ENCODE assay signal across 7 cellular contexts in genomic region chrX:102067966-102068723, GRCh38. TPM values are rescaled to one million over a fixed set of nuclear protein-coding genes. Genes with fewer than 3 reads are reported as not detected.
DNase-seq lines count a peak whose midpoint lies in the region; ATAC-seq and TF ChIP-seq lines count a peak whose summit lies in the region.

No MANE protein-coding gene starts in this region.

- intact Hi-C loops in activated CD4-positive, alpha-beta T cell treated with anti-CD3 and anti-CD28 coated beads, Interleukin-2, amount 10 ng/mL, durations not matched to agents 24 days and 14 days (cut with micrococcal nuclease), result loop anchor here (5.0 kb wide), 1 partner anchor 794 kb away; no protein-coding TSS in a partner anchor
- intact Hi-C loops in vagina (cut with DNase I), result no loop called here
- intact Hi-C loops in left colon (cut with DNase I, micrococcal nuclease), result no loop called here

- no peak for TF ChIP-seq POLR2A in vagina (IDR thresholded peaks at IDR 0.05)

- no peaks in the 10 kb centered on the region; the same call in 1 of the 2 replicates for H3K9me3 Mint-ChIP-seq in HFFc6
- no peaks in the 10 kb centered on the region for H3K9me3 Mint-ChIP-seq in activated CD4-positive, alpha-beta T cell treated with anti-CD3 and anti-CD28 coated beads, Interleukin-2, amount 10 ng/mL, durations not matched to agents 24 days and 14 days
- H3K9me3 Mint-ChIP-seq in immature natural killer cell, result no peaks in the 10 kb centered on the region

- H3K36me3 Mint-ChIP-seq in HFFc6 (ENCODE audit: low read depth), result no peaks in the 10 kb centered on the region
- no peaks in the 10 kb centered on the region for H3K36me3 Mint-ChIP-seq in activated CD4-positive, alpha-beta T cell treated with anti-CD3 and anti-CD28 coated beads, Interleukin-2, amount 10 ng/mL, durations not matched to agents 24 days and 14 days (ENCODE audit: low read depth)
- no peaks in the 10 kb centered on the region for H3K36me3 Mint-ChIP-seq in immature natural killer cell

- H3K27me3 ChIP-seq in vagina, result no peaks in the 10 kb centered on the region

- no peak overlapping the region for H3K27ac ChIP-seq in vagina

- peak; percentile 69 for TF ChIP-seq CTCF in HFFc6 (IDR thresholded peaks at IDR 0.05)
- TF ChIP-seq CTCF in vagina (IDR thresholded peaks at IDR 0.05), result peak in 2 of 3 experiments; percentile 35 to 42

- H3K4me3 Mint-ChIP-seq in HFFc6, result no peak overlapping the region
- H3K4me3 Mint-ChIP-seq in activated CD4-positive, alpha-beta T cell treated with anti-CD3 and anti-CD28 coated beads, Interleukin-2, amount 10 ng/mL, durations not matched to agents 24 days and 14 days, result no peak overlapping the region
- H3K4me3 Mint-ChIP-seq in immature natural killer cell, result no peak overlapping the region

- H3K27ac Mint-ChIP-seq in HFFc6 (no peak overlapping the region), immature natural killer cell (no peak overlapping the region)
- no peak overlapping the region for H3K27ac Mint-ChIP-seq in activated CD4-positive, alpha-beta T cell treated with anti-CD3 and anti-CD28 coated beads, Interleukin-2, amount 10 ng/mL, durations not matched to agents 24 days and 14 days

- H3K9me3 ChIP-seq in vagina, result no peaks in the 10 kb centered on the region

- DNase-seq in EH (ENCODE audit: low read depth) (peak; percentile 29), HFFc6 (peak; percentile 19), immature natural killer cell (peak in 2 of 3 donors; percentile 6 to 9), vagina (ENCODE audit: extremely low spot score in 2 of 2) (no peak), left colon (no peak)
- DNase-seq in activated CD4-positive, alpha-beta T cell treated with anti-CD3 and anti-CD28 coated beads, Interleukin-2, amount 10 ng/mL, durations not matched to agents 24 days and 14 days, result peak; percentile 54

- no peaks in the 10 kb centered on the region for H3K27me3 Mint-ChIP-seq in HFFc6 (ENCODE audit: insufficient read depth)
- no peaks in the 10 kb centered on the region for H3K27me3 Mint-ChIP-seq in activated CD4-positive, alpha-beta T cell treated with anti-CD3 and anti-CD28 coated beads, Interleukin-2, amount 10 ng/mL, durations not matched to agents 24 days and 14 days
- H3K27me3 Mint-ChIP-seq in immature natural killer cell (ENCODE audit: low read depth in 3 of 3), result peaks cover 0 to 5% (median 2%) of the 10 kb centered on the region in 3 donors

- H3K4me1 Mint-ChIP-seq in HFFc6 (ENCODE audit: low read depth) (peaks cover 4% of the 10 kb centered on the region; the same call in 1 of the 2 replicates), immature natural killer cell (no peaks in the 10 kb centered on the region)
- H3K4me1 Mint-ChIP-seq in activated CD4-positive, alpha-beta T cell treated with anti-CD3 and anti-CD28 coated beads, Interleukin-2, amount 10 ng/mL, durations not matched to agents 24 days and 14 days, result no peaks in the 10 kb centered on the region

- H3K36me3 ChIP-seq in vagina, result no peaks in the 10 kb centered on the region

- ATAC-seq in GM21526 (IDR thresholded peaks at IDR 0.05; ENCODE audit: low FRiP score, unreplicated experiment) (no peak), left colon (no peak)

- H3K4me3 ChIP-seq in vagina, result no peak overlapping the region

- no peaks in the 10 kb centered on the region for H3K4me1 ChIP-seq in vagina

RNA-seq across cellular contexts. Expression of gene TCEAL2, which starts 57.3 kb away (rescaled TPM):
- under 1 TPM in 1 of 6 experiments, not detected in 5; 0.19 TPM for total RNA-seq in HFFc6 (2021; fragmentation: NEBNext Ultra II Directional; extraction: Animal tissue kit (Norgen Biotek cat#: 25700))
- not detected in 2 replicates for total RNA-seq in activated CD4-positive, alpha-beta T cell treated with anti-CD3 and anti-CD28 coated beads, Interleukin-2, amount 10 ng/mL, durations not matched to agents 24 days and 14 days
- polyA plus RNA-seq in immature natural killer cell, result not detected
- total RNA-seq in vagina (14.7 TPM), left colon (1 to 10 TPM in 1 of 2 donors, not detected in 1; 1.5 TPM)

Comparison
In these comparisons a context has a peak if more than half of its experiments do, and no peak if none do; other contexts are left out.
1. DNase-seq: peak in EH (single experiment), HFFc6 (single experiment), activated CD4-positive, alpha-beta T cell treated with anti-CD3 and anti-CD28 coated beads, Interleukin-2, amount 10 ng/mL, durations not matched to agents 24 days and 14 days (single experiment) and immature natural killer cell (2 of 3); none in vagina (0 of 2) and left colon (0 of 2).